ENCODE assay signal across 12 cellular contexts in genomic region chr3:134803051-134803505, GRCh38. TPM values are rescaled to one million over a fixed set of nuclear protein-coding genes. Genes with fewer than 3 reads are reported as not detected.
DNase-seq lines count a peak whose midpoint lies in the region; ATAC-seq and TF ChIP-seq lines count a peak whose summit lies in the region.
"Had no signal": no experiment of that assay in that cellular context is flagged by ENCODE, and none has a peak within 500 bp of the region (broad histone marks: within the 10 kb centered on the region; RNA-seq: fewer than 3 reads in every experiment).

No MANE protein-coding gene starts in this region.

- CTCF ChIA-PET in activated CD4-positive, alpha-beta memory T cell treated with anti-CD3 and anti-CD28 coated beads, Interleukin-2, amount 10 ng/mL, durations not matched to agents 7 days and 5 days (lab: Charles Lee) = interaction anchor here (0.9 to 2.2 kb wide), 2 partner anchors 8 to 38 kb away, joined by 4 to 8 read pairs; partner anchors contain the start of gene EPHB1

- peak overlapping the region; percentile 84 for H3K27ac Mint-ChIP-seq in activated CD4-positive, alpha-beta memory T cell treated with anti-CD3 and anti-CD28 coated beads, Interleukin-2, amount 10 ng/mL, durations not matched to agents 7 days and 5 days
- H3K27ac Mint-ChIP-seq: H9 had no signal

- POLR2A ChIA-PET in activated CD4-positive, alpha-beta memory T cell treated with anti-CD3 and anti-CD28 coated beads, Interleukin-2, amount 10 ng/mL, durations not matched to agents 7 days and 5 days (lab: Charles Lee) = interaction anchor here (1.1 to 1.2 kb wide), 2 partner anchors 27 to 317 kb away, joined by 3 read pairs; partner anchors contain the start of genes ANAPC13 and CEP63

- H3K36me3 Mint-ChIP-seq in activated CD4-positive, alpha-beta memory T cell treated with anti-CD3 and anti-CD28 coated beads, Interleukin-2, amount 10 ng/mL, durations not matched to agents 7 days and 5 days (ENCODE audit: low read depth) = peaks cover 9% of the 10 kb centered on the region

- peak; percentile 61 for DNase-seq in activated CD4-positive, alpha-beta memory T cell treated with anti-CD3 and anti-CD28 coated beads, Interleukin-2, amount 10 ng/mL, durations not matched to agents 7 days and 5 days
- DNase-seq in T1000 (lab: John Stamatoyannopoulos, UW) = no peak
- DNase-seq in effector CD4-positive, alpha-beta T cell = no peak
- DNase-seq in mucosa of gallbladder (ENCODE audit: low spot score) = no peak
- DNase-seq in dorsolateral prefrontal cortex = no peak
- DNase-seq: activated CD8-positive, alpha-beta memory T cell treated with anti-CD3 and anti-CD28 coated beads, Interleukin-2, amount 50 U/mL, for 48 hours; Calu3; H9 had no signal

- no peak overlapping the region for H3K4me3 ChIP-seq in dorsolateral prefrontal cortex

- TF ChIP-seq CTCF in dorsolateral prefrontal cortex (IDR thresholded peaks at IDR 0.05 in 54 of 56, conservative IDR thresholded peaks at IDR 0.05 in 2 of 56; ENCODE audit: low read depth in 1 of 56, partially characterized antibody in 56 of 56) = no peak

- intact Hi-C loops in dorsolateral prefrontal cortex (cut with DNase I) = no loop called here

- H3K27ac ChIP-seq in dorsolateral prefrontal cortex = no peak overlapping the region

- peaks cover 37% of the 10 kb centered on the region for H3K4me1 Mint-ChIP-seq in activated CD4-positive, alpha-beta memory T cell treated with anti-CD3 and anti-CD28 coated beads, Interleukin-2, amount 10 ng/mL, durations not matched to agents 7 days and 5 days

- H3K9me3 Mint-ChIP-seq in activated CD4-positive, alpha-beta memory T cell treated with anti-CD3 and anti-CD28 coated beads, Interleukin-2, amount 10 ng/mL, durations not matched to agents 7 days and 5 days = peaks cover 4% of the 10 kb centered on the region
- H3K9me3 Mint-ChIP-seq: H9, neural crest cell had no signal

- ATAC-seq in GM18499 (IDR thresholded peaks at IDR 0.05; ENCODE audit: insufficient read depth, unreplicated experiment) = peak; percentile 70
- ATAC-seq in GM19351 (IDR thresholded peaks at IDR 0.05; ENCODE audit: unreplicated experiment) = peak; percentile 78
- ATAC-seq in HG02885 (IDR thresholded peaks at IDR 0.05; ENCODE audit: poor library complexity, unreplicated experiment) = peak; percentile 77

- H3K27me3 Mint-ChIP-seq in activated CD4-positive, alpha-beta memory T cell treated with anti-CD3 and anti-CD28 coated beads, Interleukin-2, amount 10 ng/mL, durations not matched to agents 7 days and 5 days = peaks cover 31% of the 10 kb centered on the region

- peak overlapping the region; percentile 5 for H3K4me3 Mint-ChIP-seq in activated CD4-positive, alpha-beta memory T cell treated with anti-CD3 and anti-CD28 coated beads, Interleukin-2, amount 10 ng/mL, durations not matched to agents 7 days and 5 days
- H3K4me3 Mint-ChIP-seq: H9, neural crest cell had no signal

- peaks cover 0 to 8% (median 0%) of the 10 kb centered on the region in 45 donors for H3K27me3 ChIP-seq in dorsolateral prefrontal cortex

RNA-seq across cellular contexts. Expression of gene EPHB1, which starts 8.0 kb away (rescaled TPM):
- total RNA-seq in activated CD4-positive, alpha-beta memory T cell treated with anti-CD3 and anti-CD28 coated beads, Interleukin-2, amount 10 ng/mL, durations not matched to agents 7 days and 5 days = 1 to 10 TPM in 1 of 2 experiments, under 1 TPM in 1; 0.80 to 1.2 TPM
- total RNA-seq in mucosa of gallbladder = 2.0 TPM
- 10 to 100 TPM in 119 of 120 experiments, 1 to 10 TPM in 1; 10.0 to 54.8 (median 23.0) TPM for total RNA-seq in dorsolateral prefrontal cortex
